In the genomic region with DNA sequence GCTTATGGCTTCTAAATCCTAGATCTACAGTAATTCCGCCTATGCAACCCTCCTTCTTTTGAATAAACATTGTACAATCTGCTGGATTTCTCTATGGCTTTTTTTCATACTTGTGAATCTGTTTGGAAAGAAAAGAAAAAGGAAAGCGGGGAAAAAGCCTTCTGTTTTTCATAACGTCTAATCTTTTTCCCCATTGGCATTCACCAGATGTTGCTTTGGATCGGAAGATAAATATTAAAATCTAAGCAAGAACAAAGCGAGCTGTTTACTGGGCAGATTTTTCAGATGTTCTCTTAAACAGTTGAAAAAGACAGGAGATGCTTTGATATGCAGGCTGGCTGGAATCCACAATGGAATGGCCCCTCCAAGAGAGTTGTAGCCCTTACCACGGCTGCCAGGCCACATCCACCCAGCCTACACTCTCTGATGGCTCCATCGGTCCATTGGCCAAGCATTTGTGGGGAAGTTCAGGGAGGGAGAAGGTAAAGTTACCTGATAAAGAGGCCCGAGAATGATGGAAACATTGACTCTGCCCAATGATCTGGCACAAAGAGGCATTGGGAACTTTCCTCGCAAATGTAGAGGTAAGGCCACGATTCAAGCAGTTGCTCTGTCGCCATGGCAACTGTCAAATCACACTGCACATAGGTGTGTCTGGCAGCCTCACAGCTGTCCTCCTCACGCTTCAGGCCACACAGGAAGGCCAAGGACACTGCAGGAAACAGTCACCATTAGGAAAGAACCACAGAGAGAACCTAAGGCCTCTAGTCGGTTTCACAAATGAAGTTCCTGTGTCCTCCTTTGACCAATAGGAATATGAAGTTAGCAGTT, we compare ENCODE assay signal across 19 cellular contexts.
DNase-seq lines count a peak whose midpoint lies in the region; ATAC-seq, FAIRE-seq and TF ChIP-seq lines count a peak whose summit lies in the region.
"Had no signal": no experiment of that assay in that cellular context is flagged by ENCODE, and none has a peak within 500 bp of the region (broad histone marks: within the 10 kb centered on the region; RNA-seq: fewer than 3 reads in every experiment).

No MANE protein-coding gene starts in this region.

- no peaks in the 10 kb centered on the region for H3K36me3 ChIP-seq in mucosa of descending colon (ENCODE audit: low read depth)
- no peaks in the 10 kb centered on the region for H3K36me3 ChIP-seq in Peyer's patch

- no peak for TF ChIP-seq POLR2A in Peyer's patch (IDR thresholded peaks at IDR 0.05)

- H3K27me3 Mint-ChIP-seq in activated naive CD4-positive, alpha-beta T cell treated with anti-CD3 and anti-CD28 coated beads, Interleukin-2, amount 10 ng/mL, durations not matched to agents 7 days and 5 days: peaks cover 4% of the 10 kb centered on the region

- TF ChIP-seq CTCF in mucosa of descending colon (IDR thresholded peaks at IDR 0.05): no peak
- TF ChIP-seq CTCF in Peyer's patch (IDR thresholded peaks at IDR 0.05): no peak

- H3K36me3 Mint-ChIP-seq in activated naive CD4-positive, alpha-beta T cell treated with anti-CD3 and anti-CD28 coated beads, Interleukin-2, amount 10 ng/mL, durations not matched to agents 7 days and 5 days: no peaks in the 10 kb centered on the region
- H3K36me3 Mint-ChIP-seq: activated naive CD8-positive, alpha-beta T cell treated with anti-CD3 and anti-CD28 coated beads, Interleukin-2, amount 10 ng/mL, durations not matched to agents 7 days and 5 days; natural killer cell had no signal

- intact Hi-C loops in mucosa of descending colon (cut with DNase I, micrococcal nuclease): loop anchor here in 1 of 2 donors (10.0 kb wide), 1 partner anchor 162 kb away; no protein-coding TSS in a partner anchor

- CTCF ChIA-PET in activated naive CD4-positive, alpha-beta T cell treated with anti-CD3 and anti-CD28 coated beads, Interleukin-2, amount 10 ng/mL, durations not matched to agents 7 days and 5 days (lab: Charles Lee): no interaction called here

- H3K27ac Mint-ChIP-seq in activated naive CD4-positive, alpha-beta T cell treated with anti-CD3 and anti-CD28 coated beads, Interleukin-2, amount 10 ng/mL, durations not matched to agents 7 days and 5 days: no peak overlapping the region
- H3K27ac Mint-ChIP-seq: activated naive CD8-positive, alpha-beta T cell treated with anti-CD3 and anti-CD28 coated beads, Interleukin-2, amount 10 ng/mL, durations not matched to agents 7 days and 5 days; natural killer cell had no signal

- H3K4me1 ChIP-seq in mucosa of descending colon (ENCODE audit: low read depth): no peaks in the 10 kb centered on the region
- no peaks in the 10 kb centered on the region for H3K4me1 ChIP-seq in Peyer's patch

- H3K4me3 Mint-ChIP-seq in activated naive CD4-positive, alpha-beta T cell treated with anti-CD3 and anti-CD28 coated beads, Interleukin-2, amount 10 ng/mL, durations not matched to agents 7 days and 5 days: no peak overlapping the region
- H3K4me3 Mint-ChIP-seq: activated naive CD8-positive, alpha-beta T cell treated with anti-CD3 and anti-CD28 coated beads, Interleukin-2, amount 10 ng/mL, durations not matched to agents 7 days and 5 days; activated T-cell treated with anti-CD3 and anti-CD28 coated beads, Interleukin-2, amount 50 U/mL, for 4 hours; natural killer cell had no signal

- ATAC-seq in HG03159 (IDR thresholded peaks at IDR 0.05; ENCODE audit: unreplicated experiment): peak; percentile 42
- ATAC-seq in SK-N-SH treated with all-trans-retinoic acid at 6 μM for 48 hours: no peak; the same call in 2 of the 3 replicates
- ATAC-seq in mucosa of descending colon: peak; percentile 82
- ATAC-seq: activated T-cell treated with anti-CD3 and anti-CD28 coated beads, Interleukin-2, amount 50 U/mL, for 4 hours; natural killer cell; Panc1 had no signal

- no peak for DNase-seq in GM18507 (ENCODE audit: extremely low spot score, insufficient read length, low read depth)
- peak in 1 of 3 donors; percentile 29 for DNase-seq in mucosa of descending colon
- DNase-seq in epidermal melanocyte (ENCODE audit: insufficient read length, low spot score): no peak
- no peak for DNase-seq in Peyer's patch
- no peak for DNase-seq in activated naive CD4-positive, alpha-beta T cell treated with anti-CD3 and anti-CD28 coated beads, Interleukin-2, amount 10 ng/mL, durations not matched to agents 7 days and 5 days
- DNase-seq: activated CD4-positive, alpha-beta T cell treated with anti-CD3 and anti-CD28 coated beads, Interleukin-2, amount 50 U/mL, for 48 hours; activated naive CD8-positive, alpha-beta T cell treated with anti-CD3 and anti-CD28 coated beads, Interleukin-2, amount 10 ng/mL, durations not matched to agents 7 days and 5 days; activated T-cell treated with anti-CD3 and anti-CD28 coated beads, Interleukin-2, amount 50 U/mL, for 4 hours; AML-193; effector CD8-positive, alpha-beta T cell; hypothalamus; KBM-7; natural killer cell had no signal

- no peaks in the 10 kb centered on the region for H3K9me3 Mint-ChIP-seq in activated naive CD4-positive, alpha-beta T cell treated with anti-CD3 and anti-CD28 coated beads, Interleukin-2, amount 10 ng/mL, durations not matched to agents 7 days and 5 days
- H3K9me3 Mint-ChIP-seq: activated naive CD8-positive, alpha-beta T cell treated with anti-CD3 and anti-CD28 coated beads, Interleukin-2, amount 10 ng/mL, durations not matched to agents 7 days and 5 days; activated T-cell treated with anti-CD3 and anti-CD28 coated beads, Interleukin-2, amount 50 U/mL, for 4 hours; natural killer cell had no signal

- no peaks in the 10 kb centered on the region for H3K4me1 Mint-ChIP-seq in activated naive CD4-positive, alpha-beta T cell treated with anti-CD3 and anti-CD28 coated beads, Interleukin-2, amount 10 ng/mL, durations not matched to agents 7 days and 5 days
- H3K4me1 Mint-ChIP-seq: activated naive CD8-positive, alpha-beta T cell treated with anti-CD3 and anti-CD28 coated beads, Interleukin-2, amount 10 ng/mL, durations not matched to agents 7 days and 5 days; natural killer cell had no signal

- H3K4me3 ChIP-seq in mucosa of descending colon (no peak overlapping the region), Peyer's patch (no peak overlapping the region)
- H3K4me3 ChIP-seq: lung had no signal

- H3K27me3 ChIP-seq in Peyer's patch: no peaks in the 10 kb centered on the region

- peak; percentile 39 for FAIRE-seq in GM18507 (lab: Jason Lieb, UNC)
- FAIRE-seq: bronchial epithelial cell, H54 had no signal

- H3K9me3 ChIP-seq in mucosa of descending colon (no peaks in the 10 kb centered on the region), Peyer's patch (no peaks in the 10 kb centered on the region)

- H3K27ac ChIP-seq in Peyer's patch: no peak overlapping the region

TF ChIP-seq in SK-N-SH treated with all-trans-retinoic acid at 6 μM for 48 hours, 23 proteins besides CTCF, POLR2A, EP300 and RAD21:
- TF ChIP-seq, protein P1, sequence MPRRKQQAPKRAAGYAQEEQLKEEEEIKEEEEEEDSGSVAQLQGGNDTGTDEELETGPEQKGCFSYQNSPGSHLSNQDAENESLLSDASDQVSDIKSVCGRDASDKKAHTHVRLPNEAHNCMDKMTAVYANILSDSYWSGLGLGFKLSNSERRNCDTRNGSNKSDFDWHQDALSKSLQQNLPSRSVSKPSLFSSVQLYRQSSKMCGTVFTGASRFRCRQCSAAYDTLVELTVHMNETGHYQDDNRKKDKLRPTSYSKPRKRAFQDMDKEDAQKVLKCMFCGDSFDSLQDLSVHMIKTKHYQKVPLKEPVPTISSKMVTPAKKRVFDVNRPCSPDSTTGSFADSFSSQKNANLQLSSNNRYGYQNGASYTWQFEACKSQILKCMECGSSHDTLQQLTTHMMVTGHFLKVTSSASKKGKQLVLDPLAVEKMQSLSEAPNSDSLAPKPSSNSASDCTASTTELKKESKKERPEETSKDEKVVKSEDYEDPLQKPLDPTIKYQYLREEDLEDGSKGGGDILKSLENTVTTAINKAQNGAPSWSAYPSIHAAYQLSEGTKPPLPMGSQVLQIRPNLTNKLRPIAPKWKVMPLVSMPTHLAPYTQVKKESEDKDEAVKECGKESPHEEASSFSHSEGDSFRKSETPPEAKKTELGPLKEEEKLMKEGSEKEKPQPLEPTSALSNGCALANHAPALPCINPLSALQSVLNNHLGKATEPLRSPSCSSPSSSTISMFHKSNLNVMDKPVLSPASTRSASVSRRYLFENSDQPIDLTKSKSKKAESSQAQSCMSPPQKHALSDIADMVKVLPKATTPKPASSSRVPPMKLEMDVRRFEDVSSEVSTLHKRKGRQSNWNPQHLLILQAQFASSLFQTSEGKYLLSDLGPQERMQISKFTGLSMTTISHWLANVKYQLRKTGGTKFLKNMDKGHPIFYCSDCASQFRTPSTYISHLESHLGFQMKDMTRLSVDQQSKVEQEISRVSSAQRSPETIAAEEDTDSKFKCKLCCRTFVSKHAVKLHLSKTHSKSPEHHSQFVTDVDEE (CRISPR knock-in tag; IDR thresholded peaks at IDR 0.05): peak; percentile 47; the same call in 1 of the 2 replicates
- TF ChIP-seq ZFP3 (CRISPR knock-in tag; IDR thresholded peaks at IDR 0.05) (no peak), TCF4 (CRISPR knock-in tag; IDR thresholded peaks at IDR 0.05; ENCODE audit: borderline replicate concordance) (peak; percentile 89), TOX (CRISPR knock-in tag; IDR thresholded peaks at IDR 0.05; ENCODE audit: borderline replicate concordance) (no peak)
